ENCODE assay signal across 7 cellular contexts in genomic region chr3:158731938-158732855, GRCh38. TPM values are rescaled to one million over a fixed set of nuclear protein-coding genes. Genes with fewer than 3 reads are reported as not detected.
A peak's percentile ranks its signal among the peaks of the same experiment; 100 is the strongest.
DNase-seq lines count a peak whose midpoint lies in the region; ATAC-seq and TF ChIP-seq lines count a peak whose summit lies in the region.

Gene RARRES1, minus strand, starts transcription at chr3:158732457. Its CDS starts 42 bp downstream, at chr3:158732415.

- peaks cover 6 to 35% (median 20%) of the 10 kb centered on the region in 9 donors for H3K4me1 ChIP-seq in heart right ventricle

- TF ChIP-seq CTCF in heart right ventricle (IDR thresholded peaks at IDR 0.05): peak in 3 of 9 donors; percentile 18 to 41 (median 31)

- ATAC-seq in GM18519 (IDR thresholded peaks at IDR 0.05; ENCODE audit: low FRiP score, unreplicated experiment) (peak; percentile 78), HG02623 (IDR thresholded peaks at IDR 0.05; ENCODE audit: unreplicated experiment) (peak; percentile 70), heart right ventricle (peak; percentile 55 to 89 (median 74))

- H3K27me3 ChIP-seq in heart right ventricle: no peaks in the 10 kb centered on the region

- H3K4me3 ChIP-seq in heart right ventricle: peak within 1 kb of the TSS; percentile 40 to 68 (median 61)

- H3K9me3 ChIP-seq in heart right ventricle: peaks cover 0 to 15% (median 8%) of the 10 kb centered on the region in 11 donors

- WGBS in adipose tissue, 3 donors: 1 to 3% (median 2%) methylated on average over 84 to 101 of the region's 101 CpGs
- 2 to 3% methylated on average over 95 to 101 of the region's 101 CpGs for WGBS in heart right ventricle, 2 donors

- H3K36me3 ChIP-seq in heart right ventricle: peaks cover 0 to 5% (median 0%) of the 10 kb centered on the region in 9 donors

- DNase-seq in NCI-H510A (lab: John Stamatoyannopoulos, UW) (peak; percentile 44), heart right ventricle (peak; percentile 55 to 72), posterior cingulate gyrus (peak in 9 of 10 donors; percentile 48 to 94 (median 59)), NK-92 (lab: John Stamatoyannopoulos, UW; ENCODE audit: unreplicated experiment) (no peak)

- H3K27ac ChIP-seq in adipose tissue (ENCODE audit: low read depth, low read length) (peak within 1 kb of the TSS; percentile 48), heart right ventricle (peak within 1 kb of the TSS; percentile 27 to 77 (median 64))

- intact Hi-C loops in heart right ventricle (cut with DNase I): loop anchor here in 2 of 10 donors (5.0 kb wide), 2 partner anchors 35 to 40 kb away; no protein-coding TSS in a partner anchor
- intact Hi-C loops in posterior cingulate gyrus (cut with DNase I): no loop called here

RNA-seq across cellular contexts. Expression of gene RARRES1, which starts in this region (rescaled TPM):
- polyA plus RNA-seq in adipose tissue: 100 to 1,000 TPM in 1 of 3 donors, 10 to 100 TPM in 1, 1 to 10 TPM in 1; 7.3 to 147 (median 78.2) TPM
- 10 to 100 TPM in 3 of 10 donors, 1 to 10 TPM in 4, under 1 TPM in 3; 0.32 to 99.0 (median 2.2) TPM for total RNA-seq in heart right ventricle
- 10 to 100 TPM in 1 of 2 donors, 1 to 10 TPM in 1; 5.4 to 23.3 TPM for polyA plus RNA-seq in heart right ventricle
